ENCODE assay signal across 21 cellular contexts in genomic region chr16:54015147-54015546, GRCh38.
"Had no signal": no experiment of that assay in that cellular context is flagged by ENCODE, and none has a peak within 500 bp of the region (broad histone marks: within the 10 kb centered on the region; RNA-seq: fewer than 3 reads in every experiment).

No MANE protein-coding gene starts in this region.

- DNase-seq: activated CD4-positive, alpha-beta T cell treated with anti-CD3 and anti-CD28 coated beads for 48 hours; activated CD4-positive, alpha-beta T cell treated with anti-CD3 and anti-CD28 coated beads, Interleukin-2, amount 50 U/mL, for 4 hours; activated CD4-positive, CD25-positive, alpha-beta regulatory T cell treated with anti-CD3 and anti-CD28 coated beads, Interleukin-2, amount 50 U/mL, for 72 hours; activated CD8-positive, alpha-beta memory T cell treated with anti-CD3 and anti-CD28 coated beads, Interleukin-2, amount 50 U/mL, for 48 hours; activated CD8-positive, alpha-beta T cell treated with anti-CD3 and anti-CD28 coated beads, Interleukin-2, amount 10 ng/mL, durations not matched to agents 7 days and 5 days; activated naive CD4-positive, alpha-beta T cell treated with anti-CD3 and anti-CD28 coated beads, Interleukin-2, amount 50 U/mL, for 16 hours; activated naive CD8-positive, alpha-beta T cell treated with anti-CD3 and anti-CD28 coated beads, Interleukin-2, amount 10 ng/mL, durations not matched to agents 7 days and 5 days; activated T-cell treated with anti-CD3 and anti-CD28 coated beads, Interleukin-2, amount 50 U/mL, for 1 hour; adrenal gland; anterior cingulate cortex; Karpas-422; NCI-H1105 treated with DMSO at 0.1 percent for 48 hours; NCI-H1436 treated with DMSO at 0.1 percent for 48 hours; NCI-H187; NCI-H2081; NCI-H446; NCI-H524; SHP77 treated with DMSO at 0.1 percent for 48 hours; T-helper 17 cell; T-helper 9 cell had no signal

- H3K4me3 ChIP-seq: adrenal gland had no signal

- H3K36me3 ChIP-seq: adrenal gland had no signal

- H3K4me1 ChIP-seq: adrenal gland had no signal

- H3K27ac ChIP-seq: adrenal gland had no signal

- H3K27me3 ChIP-seq: adrenal gland had no signal

- H3K9me3 ChIP-seq: adrenal gland had no signal

- ATAC-seq: activated CD8-positive, alpha-beta T cell treated with anti-CD3 and anti-CD28 coated beads, Interleukin-2, amount 10 ng/mL, durations not matched to agents 7 days and 5 days; T-helper 17 cell; WTC11 had no signal
